ENCODE assay signal across 1 cellular context in the genomic region with DNA sequence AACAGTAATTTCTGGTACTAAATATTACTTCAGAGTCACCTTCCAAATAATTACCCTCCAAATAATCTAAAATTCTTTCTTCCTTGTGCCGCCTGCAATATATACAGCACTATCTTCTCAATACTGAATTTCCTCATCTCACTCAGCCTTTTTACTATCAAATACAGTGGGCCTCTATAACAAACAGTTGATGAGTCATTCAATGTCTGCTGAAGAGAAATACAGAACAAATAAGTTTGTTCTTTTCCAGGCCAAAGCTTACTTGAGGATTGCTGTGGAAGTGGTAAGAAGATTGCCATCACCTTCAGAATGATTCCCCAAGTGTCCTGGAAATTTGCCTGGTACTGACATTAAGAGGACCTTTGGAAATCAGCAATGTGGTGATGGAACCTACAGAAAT.
TF ChIP-seq lines count a peak whose summit lies in the region.

No MANE protein-coding gene starts in this region.

TF ChIP-seq in HepG2, 621 proteins besides CTCF, POLR2A, EP300 and RAD21 (continued from another document):
- TF ChIP-seq ZNF740 (CRISPR knock-in tag; IDR thresholded peaks at IDR 0.05) (no peak), FOSL2 (CRISPR knock-in tag; IDR thresholded peaks at IDR 0.05) (peak; percentile 85), ZNF234 (CRISPR knock-in tag; conservative IDR thresholded peaks at IDR 0.05) (no peak), MIER3 (CRISPR knock-in tag; IDR thresholded peaks at IDR 0.05; ENCODE audit: borderline replicate concordance) (0 out of 2 replicates have a peak, but pooled peaks have one; percentile 41), KLF16 (CRISPR knock-in tag; IDR thresholded peaks at IDR 0.05) (peak in 1 of 2 experiments; percentile 57; a peak in 1 of 4 replicates), FOXA3 (CRISPR knock-in tag; IDR thresholded peaks at IDR 0.05) (peak; percentile 54), ZGPAT (CRISPR knock-in tag; IDR thresholded peaks at IDR 0.05) (peak; percentile 37; the same call in 1 of the 2 replicates), SRSF9 (IDR thresholded peaks at IDR 0.05; ENCODE audit: borderline replicate concordance, insufficient read depth, low read depth, low read length, poor library complexity, severe bottlenecking) (no peak), ZNF3 (CRISPR knock-in tag; IDR thresholded peaks at IDR 0.05) (peak; percentile 83; the same call in 1 of the 2 replicates), SAP130 (CRISPR knock-in tag; IDR thresholded peaks at IDR 0.05; ENCODE audit: low read depth) (0 out of 2 replicates have a peak, but pooled peaks have one; percentile 13), MTA1 (CRISPR knock-in tag; IDR thresholded peaks at IDR 0.05; ENCODE audit: borderline replicate concordance) (no peak), MAFF (IDR thresholded peaks at IDR 0.05; ENCODE audit: low read depth, low read length) (0 out of 2 replicates have a peak, but pooled peaks have one; percentile 16), KIAA2018 (CRISPR knock-in tag; IDR thresholded peaks at IDR 0.05; ENCODE audit: borderline replicate concordance) (no peak), HMG20A (CRISPR knock-in tag; IDR thresholded peaks at IDR 0.05; ENCODE audit: borderline replicate concordance) (peak; percentile 65), ZNF644 (CRISPR knock-in tag; IDR thresholded peaks at IDR 0.05; ENCODE audit: low read depth) (0 out of 2 replicates have a peak, but pooled peaks have one; percentile 7), GATAD2A (CRISPR knock-in tag; IDR thresholded peaks at IDR 0.05) (peak; percentile 71), NFIC (IDR thresholded peaks at IDR 0.05; ENCODE audit: low read length) (peak; percentile 49; the same call in 1 of the 2 replicates), PRPF4 (IDR thresholded peaks at IDR 0.05; ENCODE audit: low read depth, low read length, poor library complexity, severe bottlenecking) (no peak), SMAD3 (CRISPR knock-in tag; IDR thresholded peaks at IDR 0.05) (0 out of 2 replicates have a peak, but pooled peaks have one; percentile 36), NKX3-1 (CRISPR knock-in tag; IDR thresholded peaks at IDR 0.05) (peak; percentile 34; the same call in 1 of the 2 replicates), RARA (CRISPR knock-in tag; IDR thresholded peaks at IDR 0.05) (0 out of 2 replicates have a peak, but pooled peaks have one; percentile 2), NFE2L2 (IDR thresholded peaks at IDR 0.05; ENCODE audit: low read length) (peak; percentile 75)
- TF ChIP-seq, protein P1, sequence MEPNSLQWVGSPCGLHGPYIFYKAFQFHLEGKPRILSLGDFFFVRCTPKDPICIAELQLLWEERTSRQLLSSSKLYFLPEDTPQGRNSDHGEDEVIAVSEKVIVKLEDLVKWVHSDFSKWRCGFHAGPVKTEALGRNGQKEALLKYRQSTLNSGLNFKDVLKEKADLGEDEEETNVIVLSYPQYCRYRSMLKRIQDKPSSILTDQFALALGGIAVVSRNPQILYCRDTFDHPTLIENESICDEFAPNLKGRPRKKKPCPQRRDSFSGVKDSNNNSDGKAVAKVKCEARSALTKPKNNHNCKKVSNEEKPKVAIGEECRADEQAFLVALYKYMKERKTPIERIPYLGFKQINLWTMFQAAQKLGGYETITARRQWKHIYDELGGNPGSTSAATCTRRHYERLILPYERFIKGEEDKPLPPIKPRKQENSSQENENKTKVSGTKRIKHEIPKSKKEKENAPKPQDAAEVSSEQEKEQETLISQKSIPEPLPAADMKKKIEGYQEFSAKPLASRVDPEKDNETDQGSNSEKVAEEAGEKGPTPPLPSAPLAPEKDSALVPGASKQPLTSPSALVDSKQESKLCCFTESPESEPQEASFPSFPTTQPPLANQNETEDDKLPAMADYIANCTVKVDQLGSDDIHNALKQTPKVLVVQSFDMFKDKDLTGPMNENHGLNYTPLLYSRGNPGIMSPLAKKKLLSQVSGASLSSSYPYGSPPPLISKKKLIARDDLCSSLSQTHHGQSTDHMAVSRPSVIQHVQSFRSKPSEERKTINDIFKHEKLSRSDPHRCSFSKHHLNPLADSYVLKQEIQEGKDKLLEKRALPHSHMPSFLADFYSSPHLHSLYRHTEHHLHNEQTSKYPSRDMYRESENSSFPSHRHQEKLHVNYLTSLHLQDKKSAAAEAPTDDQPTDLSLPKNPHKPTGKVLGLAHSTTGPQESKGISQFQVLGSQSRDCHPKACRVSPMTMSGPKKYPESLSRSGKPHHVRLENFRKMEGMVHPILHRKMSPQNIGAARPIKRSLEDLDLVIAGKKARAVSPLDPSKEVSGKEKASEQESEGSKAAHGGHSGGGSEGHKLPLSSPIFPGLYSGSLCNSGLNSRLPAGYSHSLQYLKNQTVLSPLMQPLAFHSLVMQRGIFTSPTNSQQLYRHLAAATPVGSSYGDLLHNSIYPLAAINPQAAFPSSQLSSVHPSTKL (CRISPR knock-in tag; IDR thresholded peaks at IDR 0.05), result peak; percentile 85
- TF ChIP-seq, protein P2, sequence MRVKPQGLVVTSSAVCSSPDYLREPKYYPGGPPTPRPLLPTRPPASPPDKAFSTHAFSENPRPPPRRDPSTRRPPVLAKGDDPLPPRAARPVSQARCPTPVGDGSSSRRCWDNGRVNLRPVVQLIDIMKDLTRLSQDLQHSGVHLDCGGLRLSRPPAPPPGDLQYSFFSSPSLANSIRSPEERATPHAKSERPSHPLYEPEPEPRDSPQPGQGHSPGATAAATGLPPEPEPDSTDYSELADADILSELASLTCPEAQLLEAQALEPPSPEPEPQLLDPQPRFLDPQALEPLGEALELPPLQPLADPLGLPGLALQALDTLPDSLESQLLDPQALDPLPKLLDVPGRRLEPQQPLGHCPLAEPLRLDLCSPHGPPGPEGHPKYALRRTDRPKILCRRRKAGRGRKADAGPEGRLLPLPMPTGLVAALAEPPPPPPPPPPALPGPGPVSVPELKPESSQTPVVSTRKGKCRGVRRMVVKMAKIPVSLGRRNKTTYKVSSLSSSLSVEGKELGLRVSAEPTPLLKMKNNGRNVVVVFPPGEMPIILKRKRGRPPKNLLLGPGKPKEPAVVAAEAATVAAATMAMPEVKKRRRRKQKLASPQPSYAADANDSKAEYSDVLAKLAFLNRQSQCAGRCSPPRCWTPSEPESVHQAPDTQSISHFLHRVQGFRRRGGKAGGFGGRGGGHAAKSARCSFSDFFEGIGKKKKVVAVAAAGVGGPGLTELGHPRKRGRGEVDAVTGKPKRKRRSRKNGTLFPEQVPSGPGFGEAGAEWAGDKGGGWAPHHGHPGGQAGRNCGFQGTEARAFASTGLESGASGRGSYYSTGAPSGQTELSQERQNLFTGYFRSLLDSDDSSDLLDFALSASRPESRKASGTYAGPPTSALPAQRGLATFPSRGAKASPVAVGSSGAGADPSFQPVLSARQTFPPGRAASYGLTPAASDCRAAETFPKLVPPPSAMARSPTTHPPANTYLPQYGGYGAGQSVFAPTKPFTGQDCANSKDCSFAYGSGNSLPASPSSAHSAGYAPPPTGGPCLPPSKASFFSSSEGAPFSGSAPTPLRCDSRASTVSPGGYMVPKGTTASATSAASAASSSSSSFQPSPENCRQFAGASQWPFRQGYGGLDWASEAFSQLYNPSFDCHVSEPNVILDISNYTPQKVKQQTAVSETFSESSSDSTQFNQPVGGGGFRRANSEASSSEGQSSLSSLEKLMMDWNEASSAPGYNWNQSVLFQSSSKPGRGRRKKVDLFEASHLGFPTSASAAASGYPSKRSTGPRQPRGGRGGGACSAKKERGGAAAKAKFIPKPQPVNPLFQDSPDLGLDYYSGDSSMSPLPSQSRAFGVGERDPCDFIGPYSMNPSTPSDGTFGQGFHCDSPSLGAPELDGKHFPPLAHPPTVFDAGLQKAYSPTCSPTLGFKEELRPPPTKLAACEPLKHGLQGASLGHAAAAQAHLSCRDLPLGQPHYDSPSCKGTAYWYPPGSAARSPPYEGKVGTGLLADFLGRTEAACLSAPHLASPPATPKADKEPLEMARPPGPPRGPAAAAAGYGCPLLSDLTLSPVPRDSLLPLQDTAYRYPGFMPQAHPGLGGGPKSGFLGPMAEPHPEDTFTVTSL (CRISPR knock-in tag; IDR thresholded peaks at IDR 0.05; ENCODE audit: borderline replicate concordance), result peak; percentile 51; the same call in 1 of the 2 replicates
- TF ChIP-seq, protein P3, sequence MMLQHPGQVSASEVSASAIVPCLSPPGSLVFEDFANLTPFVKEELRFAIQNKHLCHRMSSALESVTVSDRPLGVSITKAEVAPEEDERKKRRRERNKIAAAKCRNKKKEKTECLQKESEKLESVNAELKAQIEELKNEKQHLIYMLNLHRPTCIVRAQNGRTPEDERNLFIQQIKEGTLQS (CRISPR knock-in tag; IDR thresholded peaks at IDR 0.05), result peak; percentile 62; the same call in 1 of the 2 replicates
